In genomic region chr21:34198232-34199120, GRCh38 we compare ENCODE assay signal across 10 cellular contexts.
DNase-seq lines count a peak whose midpoint lies in the region; TF ChIP-seq lines count a peak whose summit lies in the region.
"Had no signal": no experiment of that assay in that cellular context is flagged by ENCODE, and none has a peak within 500 bp of the region (broad histone marks: within the 10 kb centered on the region; RNA-seq: fewer than 3 reads in every experiment).

No MANE protein-coding gene starts in this region.

- WGBS in endodermal cell (ENCODE audit: insufficient coverage in 1 of 2, insufficient read length in 1 of 2), 2 experiments = 85 to 86% methylated on average over 12 to 15 of the region's 16 CpGs

- peaks cover 69% of the 10 kb centered on the region for H3K4me1 Mint-ChIP-seq in endodermal cell

- peaks cover 4% of the 10 kb centered on the region for H3K9me3 Mint-ChIP-seq in endodermal cell

- H3K4me1 ChIP-seq in right atrium auricular region (peaks cover 0 to 32% of the 10 kb centered on the region in 2 donors), endodermal cell (ENCODE audit: control insufficient read depth, insufficient read depth, low read length) (peaks cover 5% of the 10 kb centered on the region), tibial artery (peaks cover 0 to 33% (median 13%) of the 10 kb centered on the region in 4 donors)
- H3K4me1 ChIP-seq: parathyroid adenoma had no signal

- H3K27me3 Mint-ChIP-seq in endodermal cell (ENCODE audit: insufficient read depth) = peaks cover 3% of the 10 kb centered on the region

- H3K4me3 Mint-ChIP-seq in endodermal cell = no peak overlapping the region

- no peak overlapping the region for H3K9ac ChIP-seq in endodermal cell (ENCODE audit: extremely low read depth, low read length, poor library complexity, severe bottlenecking)
- H3K9ac ChIP-seq: parathyroid adenoma had no signal

- no peaks in the 10 kb centered on the region for H3K9me3 ChIP-seq in right atrium auricular region
- H3K9me3 ChIP-seq in endodermal cell (ENCODE audit: control insufficient read depth, low read length) = peaks cover 3% of the 10 kb centered on the region
- H3K9me3 ChIP-seq in tibial artery = no peaks in the 10 kb centered on the region
- H3K9me3 ChIP-seq: BE2C had no signal

- H3K36me3 Mint-ChIP-seq in endodermal cell (ENCODE audit: low read depth) = peaks cover 8% of the 10 kb centered on the region

- TF ChIP-seq CTCF in right atrium auricular region (IDR thresholded peaks at IDR 0.05) (no peak), endodermal cell (conservative IDR thresholded peaks at IDR 0.05) (no peak), tibial artery (IDR thresholded peaks at IDR 0.05) (no peak)

- H3K27me3 ChIP-seq in right atrium auricular region (no peaks in the 10 kb centered on the region), endodermal cell (ENCODE audit: control insufficient read depth, insufficient read depth, low read length, poor library complexity, severe bottlenecking) (peaks cover 5% of the 10 kb centered on the region), tibial artery (no peaks in the 10 kb centered on the region)
- H3K27me3 ChIP-seq: BE2C had no signal

- no peak overlapping the region for H3K4me3 ChIP-seq in right atrium auricular region
- no peak overlapping the region for H3K4me3 ChIP-seq in endodermal cell (ENCODE audit: low read length)
- H3K4me3 ChIP-seq in tibial artery = no peak overlapping the region

- DNase-seq in right atrium auricular region (ENCODE audit: low spot score) = no peak
- no peak for DNase-seq in cardiac septum (ENCODE audit: low spot score)
- peak; percentile 38 for DNase-seq in UCSD-AML1 (lab: John Stamatoyannopoulos, UW; ENCODE audit: unreplicated experiment)
- DNase-seq in endodermal cell = no peak
- no peak for DNase-seq in tibial artery
- no peak for DNase-seq in COLO829 (ENCODE audit: low spot score)
- DNase-seq in NCI-H1105 treated with DMSO at 0.1 percent for 48 hours (lab: John Stamatoyannopoulos, UW) = no peak
- DNase-seq in DMS153 (lab: John Stamatoyannopoulos, UW) = no peak
- DNase-seq: BE2C had no signal

- no peaks in the 10 kb centered on the region for H3K36me3 ChIP-seq in right atrium auricular region
- H3K36me3 ChIP-seq in endodermal cell (ENCODE audit: control insufficient read depth, insufficient read depth, low read length) = no peaks in the 10 kb centered on the region
- no peaks in the 10 kb centered on the region for H3K36me3 ChIP-seq in tibial artery
- H3K36me3 ChIP-seq: BE2C had no signal

- peak overlapping the region; percentile 44 for H3K27ac Mint-ChIP-seq in endodermal cell

- intact Hi-C loops in cardiac septum (cut with DNase I) (no loop called here), tibial artery (cut with DNase I; ENCODE audit: low total_unique reads) (loop anchor here (5.0 kb wide), 1 partner anchor 276 kb away; no protein-coding TSS in a partner anchor)

- H3K27ac ChIP-seq in right atrium auricular region = peak overlapping the region; percentile 36 to 66
- H3K27ac ChIP-seq in endodermal cell (ENCODE audit: low read depth, low read length) = no peak overlapping the region
- H3K27ac ChIP-seq in tibial artery = peak overlapping the region; percentile 4 to 10
- H3K27ac ChIP-seq: parathyroid adenoma had no signal
